Comparison of ENCODE assay signal across 16 cellular contexts in the genomic region with DNA sequence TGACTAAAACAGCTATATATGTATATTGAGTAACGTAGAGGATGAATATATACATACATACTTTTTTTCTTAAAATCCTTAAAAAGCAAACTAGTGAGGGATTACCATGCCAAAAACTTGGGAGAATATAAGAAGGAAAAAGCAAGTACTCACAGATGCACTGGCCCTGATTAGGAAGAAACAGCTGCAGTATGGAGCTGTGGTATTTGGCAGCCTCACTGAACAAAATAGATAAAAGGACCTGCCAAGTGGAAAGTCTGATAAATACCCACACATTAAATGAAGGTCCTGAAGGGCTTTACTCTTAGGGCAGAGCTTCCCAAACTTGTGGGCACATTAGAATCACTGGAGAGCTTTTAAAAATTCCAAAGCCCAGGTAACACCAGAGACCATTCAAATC.
"Had no signal": no experiment of that assay in that cellular context is flagged by ENCODE, and none has a peak within 500 bp of the region (broad histone marks: within the 10 kb centered on the region; RNA-seq: fewer than 3 reads in every experiment).

No MANE protein-coding gene starts in this region.

- H3K36me3 ChIP-seq: prostate gland, right lobe of liver, suprapubic skin had no signal

- H3K27me3 ChIP-seq: dorsolateral prefrontal cortex, hepatocyte, right lobe of liver, suprapubic skin had no signal

- H3K4me1 ChIP-seq: prostate gland, right lobe of liver had no signal

- H3K4me3 ChIP-seq: dorsolateral prefrontal cortex, hepatocyte, prostate gland, right lobe of liver, suprapubic skin had no signal

- H3K27ac ChIP-seq: dorsolateral prefrontal cortex, hepatocyte, prostate gland, right lobe of liver, suprapubic skin, VCaP had no signal

- H3K9me3 ChIP-seq: prostate gland, right lobe of liver, suprapubic skin had no signal

- ATAC-seq: activated CD8-positive, alpha-beta memory T cell treated with anti-CD3 and anti-CD28 coated beads, Interleukin-2, amount 10 ng/mL, durations not matched to agents 7 days and 5 days; activated naive CD8-positive, alpha-beta T cell treated with anti-CD3 and anti-CD28 coated beads, Interleukin-2, amount 50 U/mL, for 24 hours; right lobe of liver had no signal

- FAIRE-seq: bronchial epithelial cell had no signal

- DNase-seq: activated CD4-positive, alpha-beta T cell treated with anti-CD3 and anti-CD28 coated beads for 1 hour; activated CD4-positive, alpha-beta T cell treated with anti-CD3 and anti-CD28 coated beads, Interleukin-2, amount 50 U/mL, for 48 hours; activated CD8-positive, alpha-beta memory T cell treated with anti-CD3 and anti-CD28 coated beads, Interleukin-2, amount 10 ng/mL, durations not matched to agents 7 days and 5 days; activated naive CD4-positive, alpha-beta T cell treated with anti-CD3 and anti-CD28 coated beads for 36 hours; activated naive CD8-positive, alpha-beta T cell treated with anti-CD3 and anti-CD28 coated beads, Interleukin-2, amount 50 U/mL, for 24 hours; activated T-cell treated with anti-CD3 and anti-CD28 coated beads, Interleukin-2, amount 50 U/mL, for 1 hour; aorta; dorsolateral prefrontal cortex; endodermal cell; nephron progenitor cell; right lobe of liver had no signal
